ENCODE assay signal across 24 cellular contexts in genomic region chr11:18071098-18071705, GRCh38. TPM values are rescaled to one million over a fixed set of nuclear protein-coding genes. Genes with fewer than 3 reads are reported as not detected.
DNase-seq lines count a peak whose midpoint lies in the region; ATAC-seq and TF ChIP-seq lines count a peak whose summit lies in the region.
"Had no signal": no experiment of that assay in that cellular context is flagged by ENCODE, and none has a peak within 500 bp of the region (broad histone marks: within the 10 kb centered on the region; RNA-seq: fewer than 3 reads in every experiment).

No MANE protein-coding gene starts in this region.

- H3K4me3 Mint-ChIP-seq in type B pancreatic cell = no peak overlapping the region
- H3K4me3 Mint-ChIP-seq: activated CD4-positive, alpha-beta T cell treated with anti-CD3 and anti-CD28 coated beads for 36 hours; activated CD8-positive, alpha-beta T cell treated with anti-CD3 and anti-CD28 coated beads, Interleukin-2, amount 10 ng/mL, durations not matched to agents 7 days and 5 days; activated naive CD8-positive, alpha-beta T cell treated with anti-CD3 and anti-CD28 coated beads for 36 hours; CD14-positive monocyte; nephron progenitor cell had no signal

- H3K36me3 Mint-ChIP-seq in type B pancreatic cell = no peaks in the 10 kb centered on the region

- peak overlapping the region; percentile 50 for H3K27ac Mint-ChIP-seq in type B pancreatic cell
- H3K27ac Mint-ChIP-seq: activated CD4-positive, alpha-beta T cell treated with anti-CD3 and anti-CD28 coated beads for 36 hours; activated CD8-positive, alpha-beta T cell treated with anti-CD3 and anti-CD28 coated beads, Interleukin-2, amount 10 ng/mL, durations not matched to agents 7 days and 5 days; activated naive CD8-positive, alpha-beta T cell treated with anti-CD3 and anti-CD28 coated beads for 36 hours; activated T-helper 2 cell treated with anti-CD3 and anti-CD28 coated beads, Interferon-gamma antibody, Interleukin-2, Interleukin-4, amounts not matched to agents 10 μg/mL and 5 μg/mL and 100 μg/mL, durations not matched to agents 14 hours and 24 hours and 36 hours; CD14-positive monocyte; nephron progenitor cell had no signal

- peaks cover 7% of the 10 kb centered on the region for H3K4me1 Mint-ChIP-seq in type B pancreatic cell (ENCODE audit: unreplicated experiment)
- H3K4me1 Mint-ChIP-seq: activated CD4-positive, alpha-beta T cell treated with anti-CD3 and anti-CD28 coated beads for 36 hours; CD14-positive monocyte; nephron progenitor cell had no signal

- no peak for ATAC-seq in GM18498 (IDR thresholded peaks at IDR 0.05; ENCODE audit: unreplicated experiment)
- ATAC-seq in HG02970 (IDR thresholded peaks at IDR 0.05; ENCODE audit: low FRiP score, unreplicated experiment) = no peak
- ATAC-seq in HG03095 (IDR thresholded peaks at IDR 0.05; ENCODE audit: unreplicated experiment) = no peak
- ATAC-seq: activated CD4-positive, alpha-beta T cell treated with anti-CD3 and anti-CD28 coated beads for 36 hours; activated CD8-positive, alpha-beta T cell treated with anti-CD3 and anti-CD28 coated beads, Interleukin-2, amount 10 ng/mL, durations not matched to agents 7 days and 5 days; gastroesophageal sphincter; HCT116 had no signal

- no peaks in the 10 kb centered on the region for H3K9me3 Mint-ChIP-seq in type B pancreatic cell
- H3K9me3 Mint-ChIP-seq: activated naive CD8-positive, alpha-beta T cell treated with anti-CD3 and anti-CD28 coated beads for 36 hours; activated T-helper 2 cell treated with anti-CD3 and anti-CD28 coated beads, Interferon-gamma antibody, Interleukin-2, Interleukin-4, amounts not matched to agents 10 μg/mL and 5 μg/mL and 100 μg/mL, durations not matched to agents 14 hours and 24 hours and 36 hours; CD14-positive monocyte; nephron progenitor cell had no signal

- peak overlapping the region; percentile 84 for H3K27ac ChIP-seq in VCaP
- H3K27ac ChIP-seq: gastroesophageal sphincter, upper lobe of left lung had no signal

- DNase-seq in NCI-H1417 (lab: John Stamatoyannopoulos, UW) (peak in 2 of 3 experiments; percentile 63 to 90), NCI-H2196 treated with DMSO at 0.1 percent for 48 hours (lab: John Stamatoyannopoulos, UW; ENCODE audit: unreplicated experiment) (peak; percentile 98), type B pancreatic cell (ENCODE audit: extremely low spot score, unreplicated experiment) (no peak)
- DNase-seq: activated CD4-positive, alpha-beta T cell treated with anti-CD3 and anti-CD28 coated beads for 36 hours; activated CD8-positive, alpha-beta T cell treated with anti-CD3 and anti-CD28 coated beads, Interleukin-2, amount 10 ng/mL, durations not matched to agents 7 days and 5 days; activated naive CD8-positive, alpha-beta T cell treated with anti-CD3 and anti-CD28 coated beads for 36 hours; aorta; DND-41; GF-D8; NCI-H1048; NCI-H2107; nephron progenitor cell; Right ventricle myocardium superior; stimulated activated CD4-positive, alpha-beta T cell treated with anti-CD3 and anti-CD28 coated beads, Interleukin-4, amount 100 ng/mL, for 24 hours; upper lobe of left lung had no signal

- TF ChIP-seq CTCF in VCaP (conservative IDR thresholded peaks at IDR 0.05) = no peak
- TF ChIP-seq CTCF in type B pancreatic cell (conservative IDR thresholded peaks at IDR 0.05) = no peak

- no peaks in the 10 kb centered on the region for H3K27me3 Mint-ChIP-seq in type B pancreatic cell
- H3K27me3 Mint-ChIP-seq: activated CD4-positive, alpha-beta T cell treated with anti-CD3 and anti-CD28 coated beads for 36 hours; activated naive CD8-positive, alpha-beta T cell treated with anti-CD3 and anti-CD28 coated beads for 36 hours had no signal

RNA-seq across cellular contexts. Expression of gene TPH1, which starts 25.1 kb away (rescaled TPM):
- 20.5 and 45.5 TPM in 2 replicates for total RNA-seq in type B pancreatic cell (ENCODE audit: low replicate concordance)
- total RNA-seq: lung microvascular endothelial cell had no signal

RNA-seq across cellular contexts. Expression of gene SAAL1, which starts 34.7 kb away (rescaled TPM):
- 19.8 and 29.9 TPM in 2 replicates for total RNA-seq in type B pancreatic cell (ENCODE audit: low replicate concordance)

RNA-seq across cellular contexts. Expression of gene SERGEF, which starts 58.4 kb away (rescaled TPM):
- 26.4 and 27.1 TPM in 2 replicates for total RNA-seq in type B pancreatic cell (ENCODE audit: low replicate concordance)
